ENCODE assay signal across 1 cellular context in the genomic region with DNA sequence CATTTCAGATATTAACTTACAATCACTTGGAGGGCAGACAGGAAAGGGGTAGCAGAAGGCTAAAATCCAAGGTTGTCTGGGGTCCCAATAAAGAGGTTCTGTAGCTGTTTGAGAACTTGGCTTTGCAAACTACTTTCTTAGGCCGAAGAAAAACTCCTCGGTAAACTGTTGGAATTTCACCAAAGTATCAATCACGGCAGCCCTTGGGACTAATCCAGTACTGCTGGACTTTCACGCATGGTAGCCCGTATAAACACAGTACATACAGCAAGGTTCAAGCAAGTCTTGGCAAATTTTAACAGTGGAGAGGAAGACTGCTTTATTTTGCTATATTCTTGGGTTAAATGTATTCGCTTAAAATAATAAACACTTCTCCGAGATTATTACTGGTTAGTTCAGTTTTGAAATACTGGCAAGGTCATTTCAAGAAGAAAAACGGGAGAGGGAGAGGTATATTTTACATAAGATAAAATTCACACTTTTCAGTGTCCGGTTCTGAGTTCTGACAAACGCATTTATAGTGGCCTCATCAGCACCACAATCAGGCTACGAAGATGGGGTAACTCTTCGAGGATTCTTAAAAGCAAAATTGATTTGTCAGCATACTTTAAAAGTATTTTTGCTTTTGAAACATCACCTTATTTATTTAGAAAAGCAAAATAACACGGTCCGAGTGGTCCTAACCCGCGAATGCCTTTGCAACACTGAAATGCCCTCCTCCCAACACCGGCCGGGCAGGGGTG.
TF ChIP-seq lines count a peak whose summit lies in the region.

No MANE protein-coding gene starts in this region.

TF ChIP-seq in K562, 482 proteins besides CTCF, POLR2A, EP300 and RAD21:
- TF ChIP-seq MAFG (tag; conservative IDR thresholded peaks at IDR 0.05) (peak; percentile 41; the same call in 1 of the 2 replicates), ARNT (IDR thresholded peaks at IDR 0.05) (no peak), MAFK (IDR thresholded peaks at IDR 0.05; ENCODE audit: low read length) (0 out of 2 replicates have a peak, but pooled peaks have one; percentile 11), C11orf30 (IDR thresholded peaks at IDR 0.05; ENCODE audit: low read depth) (peak; percentile 64), ZNF316 (IDR thresholded peaks at IDR 0.05) (peak; percentile 81)
